In genomic region chr2:240133401-240133800, GRCh38 we compare ENCODE assay signal across 15 cellular contexts. TPM values are rescaled to one million over a fixed set of nuclear protein-coding genes. Genes with fewer than 3 reads are reported as not detected.
DNase-seq lines count a peak whose midpoint lies in the region; ATAC-seq and TF ChIP-seq lines count a peak whose summit lies in the region.
"Had no signal": no experiment of that assay in that cellular context is flagged by ENCODE, and none has a peak within 500 bp of the region (broad histone marks: within the 10 kb centered on the region; RNA-seq: fewer than 3 reads in every experiment).

No MANE protein-coding gene starts in this region.

- no peak for ATAC-seq in activated naive CD8-positive, alpha-beta T cell treated with anti-CD3 and anti-CD28 coated beads, Interleukin-2, amount 50 U/mL, for 24 hours
- no peak for ATAC-seq in naive B cell (ENCODE audit: low read depth in 2 of 2)
- no peak for ATAC-seq in GM21423 (IDR thresholded peaks at IDR 0.05; ENCODE audit: unreplicated experiment)
- ATAC-seq in gastrocnemius medialis, result no peak
- ATAC-seq: gastroesophageal sphincter had no signal

- H3K9me3 ChIP-seq in gastrocnemius medialis, result no peaks in the 10 kb centered on the region
- H3K9me3 ChIP-seq: gastroesophageal sphincter had no signal

- peaks cover 0 to 38% of the 10 kb centered on the region in 2 donors for H3K36me3 ChIP-seq in gastrocnemius medialis

- H3K4me1 ChIP-seq in gastrocnemius medialis, result peaks cover 28 to 34% of the 10 kb centered on the region in 2 donors

- H3K27me3 ChIP-seq in gastrocnemius medialis, result no peaks in the 10 kb centered on the region
- H3K27me3 ChIP-seq: gastroesophageal sphincter had no signal

- intact Hi-C loops in gastrocnemius medialis (cut with DNase I; ENCODE audit: low total_unique reads), result loop anchor here (10.0 kb wide), 1 partner anchor 301 kb away; the partner anchor contains the start of gene GPC1

- H3K27me3 Mint-ChIP-seq in activated naive CD8-positive, alpha-beta T cell treated with anti-CD3 and anti-CD28 coated beads, Interleukin-2, amount 50 U/mL, for 24 hours, result no peaks in the 10 kb centered on the region
- H3K27me3 Mint-ChIP-seq in naive B cell, result no peaks in the 10 kb centered on the region
- H3K27me3 Mint-ChIP-seq in type B pancreatic cell, result peaks cover 4% of the 10 kb centered on the region

- peaks cover 31% of the 10 kb centered on the region for H3K36me3 Mint-ChIP-seq in activated naive CD8-positive, alpha-beta T cell treated with anti-CD3 and anti-CD28 coated beads, Interleukin-2, amount 50 U/mL, for 24 hours (ENCODE audit: low read depth)
- H3K36me3 Mint-ChIP-seq in naive B cell, result no peaks in the 10 kb centered on the region
- peaks cover 3% of the 10 kb centered on the region for H3K36me3 Mint-ChIP-seq in type B pancreatic cell

- TF ChIP-seq POLR2A in gastrocnemius medialis (IDR thresholded peaks at IDR 0.05), result no peak

- no peak overlapping the region for H3K27ac Mint-ChIP-seq in activated naive CD8-positive, alpha-beta T cell treated with anti-CD3 and anti-CD28 coated beads, Interleukin-2, amount 50 U/mL, for 24 hours
- H3K27ac Mint-ChIP-seq in naive B cell (no peak overlapping the region), type B pancreatic cell (no peak overlapping the region)

- no peak overlapping the region for H3K4me3 ChIP-seq in gastrocnemius medialis
- H3K4me3 ChIP-seq: gastroesophageal sphincter had no signal

- H3K9me3 Mint-ChIP-seq in activated naive CD8-positive, alpha-beta T cell treated with anti-CD3 and anti-CD28 coated beads, Interleukin-2, amount 50 U/mL, for 24 hours, result no peaks in the 10 kb centered on the region
- H3K9me3 Mint-ChIP-seq in naive B cell (no peaks in the 10 kb centered on the region), type B pancreatic cell (no peaks in the 10 kb centered on the region)

- peaks cover 24% of the 10 kb centered on the region for H3K4me1 Mint-ChIP-seq in activated naive CD8-positive, alpha-beta T cell treated with anti-CD3 and anti-CD28 coated beads, Interleukin-2, amount 50 U/mL, for 24 hours
- peaks cover 23 to 40% (median 31%) of the 10 kb centered on the region in 3 donors for H3K4me1 Mint-ChIP-seq in naive B cell
- H3K4me1 Mint-ChIP-seq in type B pancreatic cell (ENCODE audit: unreplicated experiment), result peaks cover 13% of the 10 kb centered on the region

- peak; percentile 3 for DNase-seq in activated naive CD4-positive, alpha-beta T cell treated with anti-CD3 and anti-CD28 coated beads, Interleukin-2, amount 50 U/mL, for 16 hours
- DNase-seq in activated naive CD4-positive, alpha-beta T cell treated with Interleukin-2 at 50 U/mL for 16 hours, result no peak
- DNase-seq in activated naive CD8-positive, alpha-beta T cell treated with anti-CD3 and anti-CD28 coated beads, Interleukin-2, amount 50 U/mL, for 24 hours, result no peak
- no peak for DNase-seq in naive B cell
- DNase-seq in type B pancreatic cell (ENCODE audit: extremely low spot score, unreplicated experiment), result peak; percentile 47
- no peak for DNase-seq in gastrocnemius medialis
- no peak for DNase-seq in NCI-H226
- DNase-seq: activated CD4-positive, CD25-positive, alpha-beta regulatory T cell; NCI-H1048; NCI-H2171; RPMI8226 had no signal

- TF ChIP-seq CTCF in type B pancreatic cell (conservative IDR thresholded peaks at IDR 0.05) (no peak), gastrocnemius medialis (IDR thresholded peaks at IDR 0.05 in 4 of 5, conservative IDR thresholded peaks at IDR 0.05 in 1 of 5) (no peak)

- H3K4me3 Mint-ChIP-seq in activated naive CD8-positive, alpha-beta T cell treated with anti-CD3 and anti-CD28 coated beads, Interleukin-2, amount 50 U/mL, for 24 hours, result peak overlapping the region; percentile 38
- H3K4me3 Mint-ChIP-seq in naive B cell (peak overlapping the region in 6 of 8 donors; percentile 33 to 94 (median 70)), type B pancreatic cell (peak overlapping the region; percentile 67)

- in situ Hi-C loops in gastrocnemius medialis (cut with MboI; ENCODE audit: low sequenced_read_pairs in 4 of 4), result loop anchor here in 1 of 4 donors (25.0 kb wide), 1 partner anchor 1096 kb away; no protein-coding TSS in a partner anchor

- H3K27ac ChIP-seq in gastrocnemius medialis, result peak overlapping the region in 2 of 4 donors; percentile 23 to 73
- H3K27ac ChIP-seq: gastroesophageal sphincter had no signal

RNA-seq across cellular contexts. Expression of gene COPS9, which starts 2.7 kb away (rescaled TPM):
- 100 to 1,000 TPM; 182 to 232 (median 207) TPM for polyA plus RNA-seq in naive B cell (ENCODE audit: low read depth in 6 of 6)
- total RNA-seq in type B pancreatic cell (ENCODE audit: low replicate concordance) (131 and 156 TPM in 2 replicates), gastrocnemius medialis (100 to 1,000 TPM; 163 to 219 (median 193) TPM)

RNA-seq across cellular contexts. Expression of gene OTOS, which starts 7.1 kb away (rescaled TPM):
- polyA plus RNA-seq in naive B cell (ENCODE audit: low read depth in 6 of 6), result not detected
- total RNA-seq in type B pancreatic cell (ENCODE audit: low replicate concordance), result not detected in 2 replicates
- total RNA-seq in gastrocnemius medialis, result not detected
- total RNA-seq: bronchial epithelial cell; gastroesophageal sphincter; T-helper 1 cell treated with Interleukin-12 subunit alpha and Interleukin-12 subunit beta and Interleukin-4 antibody, amounts not matched to agents 30 ng/mL and 1 ng/mL, for 36 hours had no signal

Comparison
In these comparisons a context has a peak if more than half of its experiments do, and no peak if none do; other contexts are left out.
1. DNase-seq: peak in activated naive CD4-positive, alpha-beta T cell treated with anti-CD3 and anti-CD28 coated beads, Interleukin-2, amount 50 U/mL, for 16 hours (single experiment) and type B pancreatic cell (single experiment); none in activated naive CD4-positive, alpha-beta T cell treated with Interleukin-2 at 50 U/mL for 16 hours (single experiment), activated naive CD8-positive, alpha-beta T cell treated with anti-CD3 and anti-CD28 coated beads, Interleukin-2, amount 50 U/mL, for 24 hours (single experiment), naive B cell (single experiment), gastrocnemius medialis (0 of 2) and NCI-H226 (single experiment).
2. Peak in every context shown above with its lines, with median percentiles within 50 percentile points of each other: H3K4me3 Mint-ChIP-seq.